11 cellular contexts compared by ENCODE assay signal in genomic region chr3:32082727-32083126, GRCh38. TPM values are rescaled to one million over a fixed set of nuclear protein-coding genes. Genes with fewer than 3 reads are reported as not detected.
DNase-seq lines count a peak whose midpoint lies in the region; ATAC-seq and TF ChIP-seq lines count a peak whose summit lies in the region.
"Had no signal": no experiment of that assay in that cellular context is flagged by ENCODE, and none has a peak within 500 bp of the region (broad histone marks: within the 10 kb centered on the region; RNA-seq: fewer than 3 reads in every experiment).

No MANE protein-coding gene starts in this region.

- no peak overlapping the region for H3K4me3 Mint-ChIP-seq in activated CD8-positive, alpha-beta T cell treated with anti-CD3 and anti-CD28 coated beads, Interleukin-2, amount 10 ng/mL, durations not matched to agents 7 days and 5 days
- H3K4me3 Mint-ChIP-seq in activated CD8-positive, alpha-beta T cell treated with anti-CD3 and anti-CD28 coated beads for 36 hours, result no peak overlapping the region
- H3K4me3 Mint-ChIP-seq: activated naive CD8-positive, alpha-beta T cell treated with anti-CD3 and anti-CD28 coated beads, Interleukin-2, amount 10 ng/mL, durations not matched to agents 7 days and 5 days had no signal

- no peak for ATAC-seq in activated CD8-positive, alpha-beta T cell treated with anti-CD3 and anti-CD28 coated beads, Interleukin-2, amount 10 ng/mL, durations not matched to agents 7 days and 5 days
- ATAC-seq in activated CD8-positive, alpha-beta T cell treated with anti-CD3 and anti-CD28 coated beads for 36 hours, result no peak
- ATAC-seq in aorta (ENCODE audit: low FRiP score) (peak; percentile 76), GM18861 (IDR thresholded peaks at IDR 0.05; ENCODE audit: unreplicated experiment) (no peak), GM18517 (IDR thresholded peaks at IDR 0.05; ENCODE audit: unreplicated experiment) (no peak)
- ATAC-seq: stimulated activated naive CD8-positive, alpha-beta T cell treated with anti-CD3 and anti-CD28 coated beads, Interleukin-15, Interleukin-2, amounts not matched to agents 100 U/mL and 50 U/mL, for 24 hours had no signal

- peak overlapping the region; percentile 35 to 70 for H3K27ac ChIP-seq in coronary artery
- peak overlapping the region; percentile 31 for H3K27ac ChIP-seq in muscle layer of colon (ENCODE audit: low read depth, low read length)
- no peak overlapping the region for H3K27ac ChIP-seq in aorta (ENCODE audit: low read depth in 1 of 2, low read length in 2 of 2)

- CTCF ChIA-PET in activated CD8-positive, alpha-beta T cell treated with anti-CD3 and anti-CD28 coated beads, Interleukin-2, amount 10 ng/mL, durations not matched to agents 7 days and 5 days (lab: Charles Lee), result no interaction called here
- CTCF ChIA-PET in activated CD8-positive, alpha-beta T cell treated with anti-CD3 and anti-CD28 coated beads for 36 hours (lab: Charles Lee), result interaction anchor here (0.7 kb wide), 1 partner anchor 37 kb away, joined by 3 read pairs; no protein-coding TSS in a partner anchor

- H3K4me1 Mint-ChIP-seq in activated CD8-positive, alpha-beta T cell treated with anti-CD3 and anti-CD28 coated beads, Interleukin-2, amount 10 ng/mL, durations not matched to agents 7 days and 5 days (ENCODE audit: low read depth), result peaks cover 3% of the 10 kb centered on the region
- H3K4me1 Mint-ChIP-seq in activated CD8-positive, alpha-beta T cell treated with anti-CD3 and anti-CD28 coated beads for 36 hours (ENCODE audit: low read depth), result no peaks in the 10 kb centered on the region
- H3K4me1 Mint-ChIP-seq: activated naive CD8-positive, alpha-beta T cell treated with anti-CD3 and anti-CD28 coated beads, Interleukin-2, amount 10 ng/mL, durations not matched to agents 7 days and 5 days had no signal

- H3K36me3 Mint-ChIP-seq in activated CD8-positive, alpha-beta T cell treated with anti-CD3 and anti-CD28 coated beads, Interleukin-2, amount 10 ng/mL, durations not matched to agents 7 days and 5 days (ENCODE audit: low read depth), result no peaks in the 10 kb centered on the region
- no peaks in the 10 kb centered on the region for H3K36me3 Mint-ChIP-seq in activated CD8-positive, alpha-beta T cell treated with anti-CD3 and anti-CD28 coated beads for 36 hours (ENCODE audit: low read depth)
- H3K36me3 Mint-ChIP-seq: activated naive CD8-positive, alpha-beta T cell treated with anti-CD3 and anti-CD28 coated beads, Interleukin-2, amount 10 ng/mL, durations not matched to agents 7 days and 5 days had no signal

- H3K4me3 ChIP-seq in coronary artery (no peak overlapping the region), muscle layer of colon (ENCODE audit: low read depth in 1 of 2, low read length in 2 of 2) (no peak overlapping the region), aorta (ENCODE audit: low read length in 2 of 2) (peak overlapping the region in 1 of 2 donors; percentile 23)

- POLR2A ChIA-PET in activated CD8-positive, alpha-beta T cell treated with anti-CD3 and anti-CD28 coated beads, Interleukin-2, amount 10 ng/mL, durations not matched to agents 7 days and 5 days (lab: Charles Lee), result no interaction called here
- POLR2A ChIA-PET in activated CD8-positive, alpha-beta T cell treated with anti-CD3 and anti-CD28 coated beads for 36 hours (lab: Charles Lee), result no interaction called here

- intact Hi-C loops in activated CD8-positive, alpha-beta T cell treated with anti-CD3 and anti-CD28 coated beads for 36 hours (cut with micrococcal nuclease), result no loop called here
- intact Hi-C loops in aorta (cut with DNase I), result no loop called here

- no peak for TF ChIP-seq CTCF in activated CD8-positive, alpha-beta T cell treated with anti-CD3 and anti-CD28 coated beads for 36 hours (IDR thresholded peaks at IDR 0.05)
- no peak for TF ChIP-seq CTCF in coronary artery (IDR thresholded peaks at IDR 0.05)

- H3K4me1 ChIP-seq in muscle layer of colon (ENCODE audit: insufficient read depth, low read length) (peaks cover 18% of the 10 kb centered on the region), aorta (ENCODE audit: control insufficient read depth in 1 of 2, insufficient read depth in 2 of 2, low read length in 2 of 2) (peaks cover 0 to 2% of the 10 kb centered on the region in 2 donors)

- H3K36me3 ChIP-seq in muscle layer of colon (ENCODE audit: insufficient read depth, low read length), result no peaks in the 10 kb centered on the region
- no peaks in the 10 kb centered on the region for H3K36me3 ChIP-seq in aorta (ENCODE audit: control insufficient read depth in 1 of 2, insufficient read depth in 2 of 2, low read length in 1 of 2)

- no peak overlapping the region for H3K9ac ChIP-seq in muscle layer of colon (ENCODE audit: low read length)

- peak; percentile 9 for DNase-seq in activated CD8-positive, alpha-beta T cell treated with anti-CD3 and anti-CD28 coated beads, Interleukin-2, amount 10 ng/mL, durations not matched to agents 7 days and 5 days
- no peak for DNase-seq in activated CD8-positive, alpha-beta T cell treated with anti-CD3 and anti-CD28 coated beads for 36 hours
- DNase-seq in coronary artery (ENCODE audit: low spot score) (no peak), aorta (no peak), NCI-H1105 treated with DMSO at 0.1 percent for 48 hours (lab: John Stamatoyannopoulos, UW) (no peak)
- DNase-seq: activated naive CD8-positive, alpha-beta T cell treated with anti-CD3 and anti-CD28 coated beads, Interleukin-2, amount 10 ng/mL, durations not matched to agents 7 days and 5 days; NCI-H2171 treated with DMSO at 0.1 percent for 48 hours; stimulated activated naive CD8-positive, alpha-beta T cell treated with anti-CD3 and anti-CD28 coated beads, Interleukin-15, Interleukin-2, amounts not matched to agents 100 U/mL and 50 U/mL, for 24 hours had no signal

- H3K27ac Mint-ChIP-seq in activated CD8-positive, alpha-beta T cell treated with anti-CD3 and anti-CD28 coated beads, Interleukin-2, amount 10 ng/mL, durations not matched to agents 7 days and 5 days, result no peak overlapping the region
- no peak overlapping the region for H3K27ac Mint-ChIP-seq in activated CD8-positive, alpha-beta T cell treated with anti-CD3 and anti-CD28 coated beads for 36 hours
- H3K27ac Mint-ChIP-seq: activated naive CD8-positive, alpha-beta T cell treated with anti-CD3 and anti-CD28 coated beads, Interleukin-2, amount 10 ng/mL, durations not matched to agents 7 days and 5 days had no signal

- WGBS in aorta, 2 donors, result 0 to 2% methylated on average over 3 of the region's 3 CpGs

- peaks cover 24% of the 10 kb centered on the region for H3K27me3 Mint-ChIP-seq in activated CD8-positive, alpha-beta T cell treated with anti-CD3 and anti-CD28 coated beads, Interleukin-2, amount 10 ng/mL, durations not matched to agents 7 days and 5 days (ENCODE audit: low read depth)
- H3K27me3 Mint-ChIP-seq in activated CD8-positive, alpha-beta T cell treated with anti-CD3 and anti-CD28 coated beads for 36 hours, result peaks cover 1% of the 10 kb centered on the region

- H3K27me3 ChIP-seq in muscle layer of colon (ENCODE audit: control insufficient read depth in 1 of 2, insufficient read depth in 2 of 2, low read length in 2 of 2), result no peaks in the 10 kb centered on the region
- H3K27me3 ChIP-seq in aorta (ENCODE audit: control insufficient read depth in 1 of 2, insufficient read depth in 2 of 2, low read length in 1 of 2), result no peaks in the 10 kb centered on the region

- no peaks in the 10 kb centered on the region for H3K9me3 ChIP-seq in muscle layer of colon (ENCODE audit: low read length)
- H3K9me3 ChIP-seq in aorta (ENCODE audit: control insufficient read depth, low read length), result no peaks in the 10 kb centered on the region

- H3K9me3 Mint-ChIP-seq in activated CD8-positive, alpha-beta T cell treated with anti-CD3 and anti-CD28 coated beads, Interleukin-2, amount 10 ng/mL, durations not matched to agents 7 days and 5 days (ENCODE audit: insufficient read depth), result no peaks in the 10 kb centered on the region
- no peaks in the 10 kb centered on the region for H3K9me3 Mint-ChIP-seq in activated CD8-positive, alpha-beta T cell treated with anti-CD3 and anti-CD28 coated beads for 36 hours

RNA-seq across cellular contexts. Expression of gene GPD1L, which starts 23.7 kb away (rescaled TPM):
- total RNA-seq in activated CD8-positive, alpha-beta T cell treated with anti-CD3 and anti-CD28 coated beads, Interleukin-2, amount 10 ng/mL, durations not matched to agents 7 days and 5 days, result 10 to 100 TPM; 33.8 to 37.0 TPM
- total RNA-seq in activated CD8-positive, alpha-beta T cell treated with anti-CD3 and anti-CD28 coated beads for 36 hours, result 10 to 100 TPM in 1 of 2 experiments, 1 to 10 TPM in 1; 9.2 to 10.2 TPM
- total RNA-seq in aorta, result 10 to 100 TPM; 33.4 to 48.4 TPM
- polyA plus RNA-seq in aorta, result 10 to 100 TPM; 21.7 to 25.5 TPM

Comparison
In these comparisons a context has a peak if more than half of its experiments do, and no peak if none do; other contexts are left out.
1. H3K27ac ChIP-seq: peak in coronary artery (2 of 2) and muscle layer of colon (single experiment); none in aorta (0 of 2).